ENCODE assay signal across 26 cellular contexts in genomic region chr12:10943167-10943566, GRCh38. TPM values are rescaled to one million over a fixed set of nuclear protein-coding genes. Genes with fewer than 3 reads are reported as not detected.
"Had no signal": no experiment of that assay in that cellular context is flagged by ENCODE, and none has a peak within 500 bp of the region (broad histone marks: within the 10 kb centered on the region; RNA-seq: fewer than 3 reads in every experiment).

No MANE protein-coding gene starts in this region.

- H3K4me1 ChIP-seq: colonic mucosa, left ventricle myocardium inferior, lower lobe of right lung, right atrium auricular region, sigmoid colon had no signal

- H3K27ac ChIP-seq: colonic mucosa, left ventricle myocardium inferior, lower lobe of right lung, neutrophil, right atrium auricular region, sigmoid colon, skin epidermis had no signal

- H3K9me3 ChIP-seq: colonic mucosa, lower lobe of right lung, neutrophil, right atrium auricular region, sigmoid colon had no signal

- H3K27me3 Mint-ChIP-seq: naive thymus-derived CD4-positive, alpha-beta T cell had no signal

- H3K79me2 ChIP-seq: hepatocyte had no signal

- H2AFZ ChIP-seq: hepatocyte had no signal

- H3K36me3 ChIP-seq: colonic mucosa, left ventricle myocardium inferior, lower lobe of right lung, neutrophil, right atrium auricular region, sigmoid colon had no signal

- H3K4me3 ChIP-seq: colonic mucosa, hepatocyte, left ventricle myocardium inferior, lower lobe of right lung, right atrium auricular region, sigmoid colon, skin epidermis had no signal

- H3K27me3 ChIP-seq: colonic mucosa, hepatocyte, neutrophil, right atrium auricular region, sigmoid colon had no signal

- H3K4me3 Mint-ChIP-seq: naive thymus-derived CD4-positive, alpha-beta T cell had no signal

- H3K4me2 ChIP-seq: hepatocyte had no signal

- DNase-seq: colonic mucosa; dermis blood vessel endothelial cell; foreskin melanocyte; head of caudate nucleus; kidney; left cardiac atrium; left ventricle myocardium inferior; lower lobe of right lung; naive thymus-derived CD4-positive, alpha-beta T cell; posterior cingulate gyrus; sigmoid colon; stimulated activated CD4-positive, alpha-beta T cell treated with anti-CD3 and anti-CD28 coated beads, Interleukin-12 subunit alpha, Interleukin-12 subunit beta, amount 100 ng/mL, for 4 hours; stimulated activated naive CD4-positive, alpha-beta T cell treated with Interleukin-2 at 50 U/mL for 16 hours; trophoblast cell had no signal

- ATAC-seq: left cardiac atrium; lower lobe of right lung; naive thymus-derived CD4-positive, alpha-beta T cell had no signal

RNA-seq across cellular contexts. Expression of gene PRH2, which starts 14.1 kb away (rescaled TPM):
- total RNA-seq: colonic mucosa, dermis blood vessel endothelial cell, endothelial cell of umbilical vein, hepatocyte, kidney, left cardiac atrium, left ventricle myocardium inferior, lower lobe of right lung, mesenteric fat pad, mononuclear cell, osteocyte, right atrium auricular region, urinary bladder had no signal
- polyA plus RNA-seq: endothelial cell of umbilical vein; esophagus; hepatocyte; naive thymus-derived CD4-positive, alpha-beta T cell; neural cell; sigmoid colon; urinary bladder had no signal

RNA-seq across cellular contexts. Expression of gene TAS2R13, which starts 33.8 kb away (rescaled TPM):
- polyA plus RNA-seq: esophagus; hepatocyte; naive thymus-derived CD4-positive, alpha-beta T cell; urinary bladder had no signal

RNA-seq across cellular contexts. Expression of gene TAS2R50, which starts 43.5 kb away (rescaled TPM):
- polyA plus RNA-seq: esophagus; hepatocyte; naive thymus-derived CD4-positive, alpha-beta T cell; neural cell; thymus; urinary bladder had no signal
